ENCODE assay signal across 23 cellular contexts in the genomic region with DNA sequence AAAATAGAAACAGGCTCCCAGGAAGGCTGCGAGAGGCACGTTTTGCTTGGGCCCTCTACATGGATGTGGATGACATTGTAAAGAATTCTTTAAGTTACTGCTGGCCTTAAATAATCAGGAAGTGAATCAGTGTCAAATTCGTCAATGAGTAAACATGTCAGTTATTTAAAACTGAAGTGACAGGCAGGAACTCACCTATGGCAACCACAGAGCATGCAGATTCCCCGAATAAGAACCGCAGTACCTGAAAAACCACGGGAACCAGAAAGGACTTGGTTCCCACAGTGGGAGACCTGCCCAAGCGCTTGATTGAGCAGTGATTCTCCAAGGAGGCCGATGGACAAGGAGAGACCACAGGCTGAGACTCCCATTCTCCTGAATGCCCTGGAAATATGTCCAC.
DNase-seq lines count a peak whose midpoint lies in the region; ATAC-seq, FAIRE-seq and TF ChIP-seq lines count a peak whose summit lies in the region.
"Had no signal": no experiment of that assay in that cellular context is flagged by ENCODE, and none has a peak within 500 bp of the region (broad histone marks: within the 10 kb centered on the region; RNA-seq: fewer than 3 reads in every experiment).

No MANE protein-coding gene starts in this region.

- no peak overlapping the region for H2BK5ac ChIP-seq in IMR-90 (ENCODE audit: low read depth, low read length, poor library complexity, severe bottlenecking)

- H2AFZ ChIP-seq in IMR-90 (replicated peaks; ENCODE audit: low read length, poor library complexity) = no peak overlapping the region
- H2AFZ ChIP-seq: hepatocyte, neural progenitor cell had no signal

- no peak for TF ChIP-seq RAD21 in IMR-90 (IDR thresholded peaks at IDR 0.05; ENCODE audit: low read length)

- in situ Hi-C loops in IMR-90 (cut with MboI; ENCODE audit: low sequenced_read_pairs) = no loop called here

- no peaks in the 10 kb centered on the region for H3K36me3 ChIP-seq in IMR-90 (ENCODE audit: control insufficient read depth, insufficient read depth, low read length)
- no peaks in the 10 kb centered on the region for H3K36me3 ChIP-seq in bronchial epithelial cell (ENCODE audit: control insufficient read depth, insufficient read depth, low read length)
- H3K36me3 ChIP-seq in mesodermal cell (ENCODE audit: control insufficient read depth, insufficient read depth, low read length) = no peaks in the 10 kb centered on the region
- H3K36me3 ChIP-seq: BLaER1, neural progenitor cell, Peyer's patch had no signal

- H3K9ac ChIP-seq in IMR-90 (ENCODE audit: low read depth, low read length) = no peak overlapping the region
- H3K9ac ChIP-seq: BLaER1, neural progenitor cell had no signal

- dilution Hi-C loops in IMR-90 (cut with HindIII; ENCODE audit: low sequenced_read_pairs, unreplicated experiment) = no loop called here

- H3K4ac ChIP-seq in IMR-90 (ENCODE audit: low read depth, low read length) = peak overlapping the region; percentile 56

- peak overlapping the region; percentile 27 for H3K27ac Mint-ChIP-seq in HFFc6
- H3K27ac Mint-ChIP-seq: mesothelial cell of epicardium, neural progenitor cell had no signal

- H3K4me1 ChIP-seq in IMR-90 (ENCODE audit: control insufficient read depth, insufficient read depth, low read length) = peaks cover 6% of the 10 kb centered on the region
- H3K4me1 ChIP-seq in mesodermal cell (ENCODE audit: control insufficient read depth, insufficient read depth, low read length, poor library complexity, severe bottlenecking) = peaks cover 15% of the 10 kb centered on the region
- H3K4me1 ChIP-seq: BLaER1, neural progenitor cell, Peyer's patch, testis had no signal

- H2AK5ac ChIP-seq in IMR-90 (ENCODE audit: low read depth, low read length) = peak overlapping the region; percentile 28; the same call in 1 of the 2 replicates

- H3K36me3 Mint-ChIP-seq in HFFc6 (ENCODE audit: low read depth) = peaks cover 10% of the 10 kb centered on the region; the same call in 1 of the 2 replicates
- H3K36me3 Mint-ChIP-seq: mesothelial cell of epicardium, neural progenitor cell had no signal

- no peaks in the 10 kb centered on the region for H4K20me1 ChIP-seq in IMR-90 (ENCODE audit: insufficient read depth, low read length)
- H4K20me1 ChIP-seq: BLaER1 had no signal

- peak overlapping the region; percentile 64 for H2BK120ac ChIP-seq in IMR-90 (ENCODE audit: low read depth, low read length)

- CTCF ChIA-PET in IMR-90 (lab: Yijun Ruan, JAX) = no interaction called here

- peaks cover 4% of the 10 kb centered on the region; the same call in 1 of the 2 replicates for H3K9me1 ChIP-seq in IMR-90 (ENCODE audit: insufficient read depth, low read length)

- FAIRE-seq in bronchial epithelial cell (lab: Jason Lieb, UNC) = no peak
- FAIRE-seq: GM12878, HTR-8/SVneo, islet of Langerhans had no signal

- H3K27me3 ChIP-seq in IMR-90 (ENCODE audit: control insufficient read depth, insufficient read depth, low read length) = no peaks in the 10 kb centered on the region
- no peaks in the 10 kb centered on the region for H3K27me3 ChIP-seq in bronchial epithelial cell (ENCODE audit: control insufficient read depth, insufficient read depth, low read length)
- H3K27me3 ChIP-seq: BLaER1, hepatocyte, neural progenitor cell, Peyer's patch, testis had no signal

- H3K14ac ChIP-seq in IMR-90 (replicated peaks; ENCODE audit: low read depth, low read length) = peak overlapping the region; percentile 46; the same call in 1 of the 2 replicates

- H3K4me2 ChIP-seq in IMR-90 (ENCODE audit: low read depth, low read length) = no peak overlapping the region
- H3K4me2 ChIP-seq: BLaER1, hepatocyte, neural progenitor cell had no signal

- H3K23ac ChIP-seq in IMR-90 (ENCODE audit: low read depth, low read length) = no peak overlapping the region; the same call in 1 of the 2 replicates

- H2AK9ac ChIP-seq in IMR-90 (replicated peaks; ENCODE audit: low read depth, low read length, poor library complexity) = no peak overlapping the region

- no peak overlapping the region for H4K5ac ChIP-seq in IMR-90 (ENCODE audit: low read depth, low read length)

- TF ChIP-seq CTCF in HFFc6 (IDR thresholded peaks at IDR 0.05) (no peak), IMR-90 (conservative IDR thresholded peaks at IDR 0.05; ENCODE audit: low read depth, low read length) (no peak), bronchial epithelial cell (IDR thresholded peaks at IDR 0.05; ENCODE audit: insufficient read depth, low read length, severe bottlenecking) (no peak)

- POLR2A ChIA-PET in IMR-90 (lab: Charles Lee; ENCODE audit: unreplicated experiment) = no interaction called here

- H2BK15ac ChIP-seq in IMR-90 (ENCODE audit: low read depth, low read length) = peak overlapping the region; percentile 52; the same call in 1 of the 3 replicates

- no peak for TF ChIP-seq POLR2A in IMR-90 (IDR thresholded peaks at IDR 0.05; ENCODE audit: low read depth, low read length)

- H3K18ac ChIP-seq in IMR-90 (ENCODE audit: low read depth, low read length) = no peak overlapping the region

- peaks cover 55% of the 10 kb centered on the region for H3K4me1 Mint-ChIP-seq in HFFc6 (ENCODE audit: low read depth)
- H3K4me1 Mint-ChIP-seq: central memory CD8-positive, alpha-beta T cell had no signal

- no peak overlapping the region; a peak in 1 of 4 replicates for H4K8ac ChIP-seq in IMR-90 (ENCODE audit: low read depth in 2 of 2, low read length in 2 of 2)

- no peak for DNase-seq in HFFc6
- no peak for DNase-seq in IMR-90
- DNase-seq in bronchial epithelial cell (ENCODE audit: low read depth) = peak; percentile 87
- DNase-seq in NCI-H526 treated with DMSO at 0.1 percent for 48 hours (lab: John Stamatoyannopoulos, UW) = no peak
- no peak for DNase-seq in SHP77 treated with DMSO at 0.1 percent for 48 hours (lab: John Stamatoyannopoulos, UW)
- DNase-seq: activated CD8-positive, alpha-beta memory T cell treated with anti-CD3 and anti-CD28 coated beads for 24 hours; amygdala; effector memory CD4-positive, alpha-beta T cell; GF-D8; NCI-H1436; Peyer's patch; stimulated activated CD8-positive, alpha-beta memory T cell treated with anti-CD3 and anti-CD28 coated beads, Interleukin-4, amount 100 ng/mL, for 48 hours; testis had no signal

- H3K27me3 Mint-ChIP-seq in HFFc6 (ENCODE audit: insufficient read depth) = no peaks in the 10 kb centered on the region; the same call in 1 of the 2 replicates
- H3K27me3 Mint-ChIP-seq: central memory CD8-positive, alpha-beta T cell had no signal

- no peak overlapping the region for H4K91ac ChIP-seq in IMR-90 (ENCODE audit: insufficient read depth, low read depth, low read length)

- BruUV-seq in IMR-90 (replicated peaks; lab: Mats Ljungman, UMichigan) = no TSS peak

- H2BK20ac ChIP-seq in IMR-90 (ENCODE audit: low read depth, low read length) = no peak overlapping the region

- H3K27ac ChIP-seq in IMR-90 (ENCODE audit: insufficient read depth, low read length) = no peak overlapping the region
- peak overlapping the region; percentile 31 for H3K27ac ChIP-seq in mesodermal cell (ENCODE audit: low read depth, low read length, severe bottlenecking)
- H3K27ac ChIP-seq: BLaER1, hepatocyte, neural progenitor cell, Peyer's patch, testis had no signal

- H3K9me3 Mint-ChIP-seq in HFFc6 = no peaks in the 10 kb centered on the region
- H3K9me3 Mint-ChIP-seq: central memory CD8-positive, alpha-beta T cell; mesothelial cell of epicardium; neural progenitor cell had no signal

- no peaks in the 10 kb centered on the region for H3K79me1 ChIP-seq in IMR-90 (ENCODE audit: low read depth in 1 of 2, low read length in 2 of 2)

- H3K4me3 ChIP-seq in IMR-90 (ENCODE audit: insufficient read depth, low read depth, low read length) (no peak overlapping the region), bronchial epithelial cell (ENCODE audit: low read depth, low read length) (no peak overlapping the region), mesodermal cell (ENCODE audit: extremely low read depth, insufficient read depth, low read length, poor library complexity, severe bottlenecking) (no peak overlapping the region)
- H3K4me3 ChIP-seq: BLaER1, GM12878, hepatocyte, neural progenitor cell, Peyer's patch, testis had no signal

- no peak for ATAC-seq in IMR-90 (ENCODE audit: low read depth)
- ATAC-seq in GM19467 (IDR thresholded peaks at IDR 0.05; ENCODE audit: unreplicated experiment) = no peak
- ATAC-seq: GM12878 had no signal

- intact Hi-C loops in IMR-90 (cut with micrococcal nuclease) = no loop called here

- H3K56ac ChIP-seq in IMR-90 (ENCODE audit: extremely low read depth, insufficient read depth, low read length) = no peak overlapping the region

- no peak overlapping the region for H3K4me3 Mint-ChIP-seq in HFFc6
- H3K4me3 Mint-ChIP-seq: central memory CD8-positive, alpha-beta T cell; mesothelial cell of epicardium; neural progenitor cell had no signal

- 100% methylated on average over 2 of the region's 8 CpGs; no CpG with 5 or more reads in 1 of the 2 experiments for WGBS in IMR-90 (ENCODE audit: extremely low coverage in 2 of 2, insufficient read length in 1 of 2), 2 experiments
- WGBS in mesodermal cell (ENCODE audit: insufficient coverage in 2 of 2), 2 experiments = 73 to 81% methylated on average over 7 to 8 of the region's 8 CpGs

- H3K9me3 ChIP-seq in IMR-90 (ENCODE audit: control insufficient read depth, insufficient read depth, low read length) (no peaks in the 10 kb centered on the region), mesodermal cell (ENCODE audit: control insufficient read depth, low read length) (no peaks in the 10 kb centered on the region)
- H3K9me3 ChIP-seq: Peyer's patch, testis had no signal

TF ChIP-seq in IMR-90, 13 proteins besides CTCF, POLR2A, EP300 and RAD21 (continues in another document):
- TF ChIP-seq, protein P1, sequence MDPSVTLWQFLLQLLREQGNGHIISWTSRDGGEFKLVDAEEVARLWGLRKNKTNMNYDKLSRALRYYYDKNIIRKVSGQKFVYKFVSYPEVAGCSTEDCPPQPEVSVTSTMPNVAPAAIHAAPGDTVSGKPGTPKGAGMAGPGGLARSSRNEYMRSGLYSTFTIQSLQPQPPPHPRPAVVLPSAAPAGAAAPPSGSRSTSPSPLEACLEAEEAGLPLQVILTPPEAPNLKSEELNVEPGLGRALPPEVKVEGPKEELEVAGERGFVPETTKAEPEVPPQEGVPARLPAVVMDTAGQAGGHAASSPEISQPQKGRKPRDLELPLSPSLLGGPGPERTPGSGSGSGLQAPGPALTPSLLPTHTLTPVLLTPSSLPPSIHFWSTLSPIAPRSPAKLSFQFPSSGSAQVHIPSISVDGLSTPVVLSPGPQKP (IDR thresholded peaks at IDR 0.05; ENCODE audit: borderline replicate concordance, low read depth, low read length) = no peak
- TF ChIP-seq, protein P2, sequence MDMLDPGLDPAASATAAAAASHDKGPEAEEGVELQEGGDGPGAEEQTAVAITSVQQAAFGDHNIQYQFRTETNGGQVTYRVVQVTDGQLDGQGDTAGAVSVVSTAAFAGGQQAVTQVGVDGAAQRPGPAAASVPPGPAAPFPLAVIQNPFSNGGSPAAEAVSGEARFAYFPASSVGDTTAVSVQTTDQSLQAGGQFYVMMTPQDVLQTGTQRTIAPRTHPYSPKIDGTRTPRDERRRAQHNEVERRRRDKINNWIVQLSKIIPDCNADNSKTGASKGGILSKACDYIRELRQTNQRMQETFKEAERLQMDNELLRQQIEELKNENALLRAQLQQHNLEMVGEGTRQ (IDR thresholded peaks at IDR 0.05; ENCODE audit: low read depth, low read length) = no peak
- TF ChIP-seq CHD1 (IDR thresholded peaks at IDR 0.05; ENCODE audit: low read depth, low read length) (no peak), FOS (IDR thresholded peaks at IDR 0.05; ENCODE audit: low read depth, low read length) (no peak)
